ENCODE assay signal across 8 cellular contexts in genomic region chr2:86790828-86791561, GRCh38. TPM values are rescaled to one million over a fixed set of nuclear protein-coding genes. Genes with fewer than 3 reads are reported as not detected.
DNase-seq lines count a peak whose midpoint lies in the region; ATAC-seq and TF ChIP-seq lines count a peak whose summit lies in the region.

Gene CD8A (minus strand): TSS chr2:86790913. CDS start chr2:86790825, 88 bp downstream.

- peaks cover 12 to 29% (median 17%) of the 10 kb centered on the region in 5 experiments for H3K9me3 Mint-ChIP-seq in brain

- H3K4me1 ChIP-seq in BLaER1 treated with 17β-estradiol and CSF1 and Interleukin-3, amounts not matched to agents 10 nM and 100 nM = peaks cover 22 to 34% (median 24%) of the 10 kb centered on the region in 10 experiments
- peaks cover 0 to 31% of the 10 kb centered on the region in 2 donors for H3K4me1 ChIP-seq in muscle layer of duodenum (ENCODE audit: control insufficient read depth in 1 of 2, insufficient read depth in 2 of 2, low read length in 2 of 2)

- H3K4me3 ChIP-seq in BLaER1 treated with 17β-estradiol and CSF1 and Interleukin-3, amounts not matched to agents 10 nM and 100 nM = peak within 1 kb of the TSS; percentile 7 to 62 (median 53); a peak in 18 of 20 replicates
- peak within 1 kb of the TSS; percentile 9 to 49 for H3K4me3 ChIP-seq in muscle layer of duodenum (ENCODE audit: low read depth in 1 of 2, low read length in 2 of 2)

- H3K9me3 ChIP-seq in BLaER1 treated with 17β-estradiol and CSF1 and Interleukin-3, amounts not matched to agents 10 nM and 100 nM (replicated peaks in 1 of 11) = peaks cover 17 to 41% (median 26%) of the 10 kb centered on the region in 11 experiments
- no peaks in the 10 kb centered on the region for H3K9me3 ChIP-seq in muscle layer of duodenum (ENCODE audit: control insufficient read depth in 1 of 2, low read length in 2 of 2)

- ATAC-seq in GM18867 (IDR thresholded peaks at IDR 0.05; ENCODE audit: unreplicated experiment) (no peak), GM19467 (IDR thresholded peaks at IDR 0.05; ENCODE audit: unreplicated experiment) (no peak), HG02763 (IDR thresholded peaks at IDR 0.05; ENCODE audit: unreplicated experiment) (no peak)

- H3K36me3 ChIP-seq in BLaER1 treated with 17β-estradiol and CSF1 and Interleukin-3, amounts not matched to agents 10 nM and 100 nM = no peaks in the 10 kb centered on the region; a peak in 1 of 22 replicates
- no peaks in the 10 kb centered on the region for H3K36me3 ChIP-seq in muscle layer of duodenum (ENCODE audit: control insufficient read depth in 1 of 2, insufficient read depth in 2 of 2, low read length in 2 of 2)

- H3K4me2 ChIP-seq in BLaER1 treated with 17β-estradiol and CSF1 and Interleukin-3, amounts not matched to agents 10 nM and 100 nM = peak within 1 kb of the TSS; percentile 55 to 87 (median 73)

- H3K27ac ChIP-seq in BLaER1 treated with 17β-estradiol and CSF1 and Interleukin-3, amounts not matched to agents 10 nM and 100 nM = no peak within 1 kb of the TSS
- H3K27ac ChIP-seq in muscle layer of duodenum (ENCODE audit: low read length) = no peak within 1 kb of the TSS

- peak within 1 kb of the TSS in 3 of 11 experiments; percentile 16 to 28 (median 20); a peak in 2 of 22 replicates for H3K9ac ChIP-seq in BLaER1 treated with 17β-estradiol and CSF1 and Interleukin-3, amounts not matched to agents 10 nM and 100 nM

- peaks cover 0 to 9% (median 0%) of the 10 kb centered on the region in 11 experiments; a peak in 2 of 22 replicates for H4K20me1 ChIP-seq in BLaER1 treated with 17β-estradiol and CSF1 and Interleukin-3, amounts not matched to agents 10 nM and 100 nM

- DNase-seq in Kasumi-1 (lab: John Stamatoyannopoulos, UW) (peak; percentile 26 to 29), NAMALWA (ENCODE audit: low spot score) (no peak)

- peaks cover 92% of the 10 kb centered on the region for H3K27me3 Mint-ChIP-seq in brain

- H3K36me3 Mint-ChIP-seq in brain = peaks cover 11% of the 10 kb centered on the region

- no peak within 1 kb of the TSS for H3K27ac Mint-ChIP-seq in brain

- peaks cover 32% of the 10 kb centered on the region for H3K4me1 Mint-ChIP-seq in brain

- H3K4me3 Mint-ChIP-seq in brain = peak within 1 kb of the TSS; percentile 35 to 76 (median 73)

- TF ChIP-seq CTCF in brain (conservative IDR thresholded peaks at IDR 0.05) = no peak

- peaks cover 47 to 70% (median 62%) of the 10 kb centered on the region in 11 experiments for H3K27me3 ChIP-seq in BLaER1 treated with 17β-estradiol and CSF1 and Interleukin-3, amounts not matched to agents 10 nM and 100 nM
- peaks cover 46% of the 10 kb centered on the region for H3K27me3 ChIP-seq in muscle layer of duodenum (ENCODE audit: low read depth, low read length)

RNA-seq across cellular contexts. Expression of gene CD8A, which starts in this region (rescaled TPM):
- polyA plus RNA-seq in brain (ENCODE audit: insufficient read depth, low read depth, low replicate concordance) = 2.7 TPM
